ENCODE assay signal across 16 cellular contexts in the genomic region with DNA sequence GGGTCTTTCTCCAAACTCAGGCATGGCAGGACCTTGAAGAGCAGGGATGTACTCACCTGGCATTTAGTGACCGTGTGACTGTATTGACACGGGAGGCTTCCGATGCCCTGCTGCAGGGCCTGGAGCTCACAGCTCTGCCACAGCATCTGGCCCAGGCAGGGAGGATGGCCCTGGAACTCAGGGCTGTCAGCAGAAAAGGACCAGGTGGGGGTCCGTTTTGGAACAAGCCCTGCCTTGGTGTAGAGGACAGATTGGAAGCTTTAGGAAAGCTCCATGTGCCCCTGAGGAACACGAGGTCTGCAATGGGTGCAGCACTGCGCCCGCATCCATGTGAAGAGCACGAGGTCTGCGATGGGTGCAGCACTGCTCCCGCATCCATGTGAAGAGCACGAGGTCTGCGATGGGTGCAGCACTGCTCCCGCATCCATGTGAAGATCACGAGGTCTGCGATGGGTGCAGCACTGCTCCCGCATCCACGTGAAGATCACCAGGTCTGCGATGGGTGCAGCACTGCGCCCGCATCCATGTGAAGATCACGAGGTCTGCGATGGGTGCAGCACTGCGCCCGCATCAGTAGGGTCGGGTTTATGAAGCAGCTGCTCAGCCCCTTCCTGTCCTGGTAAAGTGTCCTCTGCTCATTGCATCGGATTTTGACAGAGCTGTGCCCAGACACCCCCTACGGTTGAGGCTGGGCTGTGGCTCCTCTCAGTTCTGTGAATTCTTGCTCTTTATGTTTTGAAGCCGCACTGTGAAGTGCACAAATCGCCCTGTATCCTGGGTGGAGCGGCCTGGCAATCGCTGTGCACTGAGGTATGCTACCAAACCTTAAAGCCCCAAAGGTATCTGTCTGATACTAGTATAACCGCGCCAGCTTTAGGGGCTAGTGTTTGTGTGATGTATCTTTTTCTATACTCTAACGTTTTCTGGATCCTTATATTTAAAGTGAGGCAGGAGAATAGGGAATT.
"Had no signal": no experiment of that assay in that cellular context is flagged by ENCODE, and none has a peak within 500 bp of the region (broad histone marks: within the 10 kb centered on the region; RNA-seq: fewer than 3 reads in every experiment).

No MANE protein-coding gene starts in this region.

- H3K27ac ChIP-seq: body of pancreas, colonic mucosa, gastrocnemius medialis, neutrophil had no signal

- H3K4me3 ChIP-seq: body of pancreas, colonic mucosa, gastrocnemius medialis had no signal

- H3K27ac Mint-ChIP-seq: natural killer cell had no signal

- ATAC-seq: body of pancreas; esophagus mucosa; gastrocnemius medialis; natural killer cell; stimulated activated naive CD8-positive, alpha-beta T cell treated with anti-CD3 and anti-CD28 coated beads, Interleukin-15, Interleukin-2, amounts not matched to agents 100 U/mL and 50 U/mL, for 24 hours had no signal

- DNase-seq: activated CD4-positive, CD25-positive, alpha-beta regulatory T cell treated with anti-CD3 and anti-CD28 coated beads, Interleukin-2, amount 50 U/mL, for 72 hours; activated CD8-positive, alpha-beta memory T cell treated with anti-CD3 and anti-CD28 coated beads for 24 hours; activated naive CD4-positive, alpha-beta T cell treated with Interleukin-2 at 50 U/mL for 16 hours; central memory CD4-positive, alpha-beta T cell; colonic mucosa; mesendoderm; natural killer cell; retina; stimulated activated CD4-positive, alpha-beta T cell treated with anti-CD3 and anti-CD28 coated beads, Interleukin-2, amount 100 ng/mL, for 24 hours; stimulated activated naive CD8-positive, alpha-beta T cell treated with anti-CD3 and anti-CD28 coated beads, Interleukin-15, Interleukin-2, amounts not matched to agents 100 U/mL and 50 U/mL, for 24 hours; T1000; trophoblast cell had no signal

- H3K9me3 ChIP-seq: body of pancreas, colonic mucosa, gastrocnemius medialis, neutrophil had no signal

- H3K36me3 ChIP-seq: colonic mucosa, gastrocnemius medialis, neutrophil had no signal

- H3K4me1 ChIP-seq: body of pancreas, colonic mucosa, gastrocnemius medialis had no signal

- H3K4me1 Mint-ChIP-seq: natural killer cell had no signal

- H3K36me3 Mint-ChIP-seq: natural killer cell had no signal

- H3K4me3 Mint-ChIP-seq: natural killer cell had no signal
